ENCODE assay signal across 1 cellular context in the genomic region with DNA sequence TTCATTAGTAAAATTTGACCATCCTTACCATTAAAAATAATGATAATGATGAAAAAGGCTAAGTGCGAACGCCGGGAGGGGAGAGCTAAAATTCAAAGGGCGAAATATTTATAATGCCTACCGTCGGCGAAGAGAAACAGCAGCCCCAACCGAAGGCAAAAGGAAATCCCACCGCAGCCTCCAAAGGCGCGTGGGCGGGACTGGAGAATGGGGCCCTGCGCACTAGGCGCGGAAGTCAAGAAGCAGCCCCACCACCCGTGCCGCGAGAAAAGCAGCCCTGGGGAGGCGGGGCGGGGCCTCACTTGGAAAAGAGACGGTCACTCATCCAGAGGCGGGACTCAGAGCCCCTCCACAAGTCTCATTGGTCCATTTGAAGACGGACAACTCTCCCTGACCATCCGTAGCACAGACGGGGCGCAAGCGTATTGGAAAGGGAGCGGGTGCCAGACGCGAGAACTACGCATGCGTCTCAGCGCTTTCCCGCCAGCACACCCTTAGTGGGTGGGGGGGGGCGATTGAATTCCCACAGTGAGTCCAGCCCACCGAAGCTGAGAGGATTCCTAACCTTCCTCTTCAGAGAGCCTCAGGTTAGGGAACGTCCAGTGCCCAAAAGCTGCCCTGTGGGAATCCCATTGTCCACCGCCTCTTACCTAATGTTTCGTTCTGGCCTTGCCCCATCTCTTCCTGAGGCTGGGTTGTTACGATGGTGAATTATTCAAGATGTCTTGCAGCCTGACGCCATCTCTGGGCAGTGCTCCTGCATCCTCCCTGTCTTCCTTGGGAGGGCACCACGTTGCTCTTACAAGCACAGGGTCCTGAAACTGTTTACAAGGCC.
TF ChIP-seq lines count a peak whose summit lies in the region.

No MANE protein-coding gene starts in this region.

TF ChIP-seq in K562, 482 proteins besides CTCF, POLR2A, EP300 and RAD21 (continued from another document):
- TF ChIP-seq ZNF76 (CRISPR knock-in tag; IDR thresholded peaks at IDR 0.05; ENCODE audit: borderline replicate concordance) (peak; percentile 66; the same call in 1 of the 2 replicates), PML (IDR thresholded peaks at IDR 0.05; ENCODE audit: low read length) (peak; percentile 81), FOXK1 (CRISPR knock-in tag; IDR thresholded peaks at IDR 0.05; ENCODE audit: borderline replicate concordance) (no peak), TAF7 (tag; IDR thresholded peaks at IDR 0.05) (peak; percentile 85), NR3C1 (CRISPR knock-in tag; IDR thresholded peaks at IDR 0.05) (no peak), GTF2E2 (tag; IDR thresholded peaks at IDR 0.05) (peak; percentile 97), KHSRP (IDR thresholded peaks at IDR 0.05) (no peak; the same call in 1 of the 2 replicates), SNRNP70 (optimal IDR thresholded peaks at IDR 0.05; ENCODE audit: low read depth, low read length) (no peak), NFIC (IDR thresholded peaks at IDR 0.05) (no peak; the same call in 1 of the 2 replicates), ZFP36 (IDR thresholded peaks at IDR 0.05; ENCODE audit: low read depth, low read length, partially characterized antibody) (no peak), ESRRA (IDR thresholded peaks at IDR 0.05; ENCODE audit: borderline replicate concordance, low read depth) (no peak), ZNF165 (CRISPR knock-in tag; IDR thresholded peaks at IDR 0.05; ENCODE audit: borderline replicate concordance) (no peak), PYGO2 (tag; IDR thresholded peaks at IDR 0.05) (no peak), BRD9 (IDR thresholded peaks at IDR 0.05; ENCODE audit: low read depth, partially characterized antibody) (peak; percentile 53), MAZ (CRISPR knock-in tag; conservative IDR thresholded peaks at IDR 0.05 in 1 of 2, IDR thresholded peaks at IDR 0.05 in 1 of 2) (peak; percentile 35 to 84; a peak in 2 of 4 replicates), LEF1 (IDR thresholded peaks at IDR 0.05) (peak; percentile 56; the same call in 1 of the 2 replicates), CBX3 (IDR thresholded peaks at IDR 0.05; ENCODE audit: borderline replicate concordance in 1 of 2, low read length in 2 of 2) (no peak), FOXK2 (conservative IDR thresholded peaks at IDR 0.05 in 1 of 2, IDR thresholded peaks at IDR 0.05 in 1 of 2; ENCODE audit: low read depth in 2 of 2) (peak; percentile 6 to 16; a peak in 1 of 4 replicates), MEIS2 (IDR thresholded peaks at IDR 0.05; ENCODE audit: partially characterized antibody) (peak; percentile 92), MYC (IDR thresholded peaks at IDR 0.05; ENCODE audit: low read depth, low read length) (peak; percentile 86), MYC (CRISPR knock-in tag; IDR thresholded peaks at IDR 0.05; ENCODE audit: borderline replicate concordance, low read depth) (no peak), ZNF124 (CRISPR knock-in tag; IDR thresholded peaks at IDR 0.05) (no peak), CREB1 (IDR thresholded peaks at IDR 0.05) (no peak), CREB1 (CRISPR knock-in tag; IDR thresholded peaks at IDR 0.05) (no peak), FOXP1 (CRISPR knock-in tag; IDR thresholded peaks at IDR 0.05) (peak; percentile 3; the same call in 1 of the 2 replicates), ELF1 (tag; IDR thresholded peaks at IDR 0.05) (peak; percentile 48; the same call in 1 of the 2 replicates), HDAC2 (IDR thresholded peaks at IDR 0.05) (0 out of 2 replicates have a peak, but pooled peaks have one; percentile 11), TEAD4 (IDR thresholded peaks at IDR 0.05; ENCODE audit: low read length) (0 out of 2 replicates have a peak, but pooled peaks have one; percentile 4), TEAD4 (CRISPR knock-in tag; IDR thresholded peaks at IDR 0.05; ENCODE audit: borderline replicate concordance) (no peak), ZNF232 (CRISPR knock-in tag; IDR thresholded peaks at IDR 0.05) (peak; percentile 37; the same call in 1 of the 2 replicates), GTF2F1 (IDR thresholded peaks at IDR 0.05; ENCODE audit: low read depth, low read length) (peak; percentile 70; the same call in 1 of the 2 replicates), TBP (optimal IDR thresholded peaks at IDR 0.05; ENCODE audit: low read depth, low read length) (peak; percentile 86), SP1 (CRISPR knock-in tag; IDR thresholded peaks at IDR 0.05) (peak; percentile 72; the same call in 1 of the 2 replicates), ZNF764 (CRISPR knock-in tag; IDR thresholded peaks at IDR 0.05; ENCODE audit: low read depth) (no peak), E2F3 (CRISPR knock-in tag; IDR thresholded peaks at IDR 0.05) (peak; percentile 97), CHD2 (IDR thresholded peaks at IDR 0.05; ENCODE audit: low read depth, low read length) (peak; percentile 83), HOXB6 (CRISPR knock-in tag; IDR thresholded peaks at IDR 0.05; ENCODE audit: borderline replicate concordance) (no peak), ZNF551 (CRISPR knock-in tag; IDR thresholded peaks at IDR 0.05) (0 out of 2 replicates have a peak, but pooled peaks have one; percentile 29), POLR2H (tag; IDR thresholded peaks at IDR 0.05; ENCODE audit: low read depth) (peak; percentile 92), ZBTB7A (IDR thresholded peaks at IDR 0.05; ENCODE audit: borderline replicate concordance, control insufficient read depth, low read depth, low read length) (peak; percentile 63; the same call in 1 of the 2 replicates), POLR2AphosphoS5 (IDR thresholded peaks at IDR 0.05; ENCODE audit: control insufficient read depth, insufficient read depth, low read depth, low read length) (peak; percentile 74), DMBX1 (CRISPR knock-in tag; IDR thresholded peaks at IDR 0.05; ENCODE audit: borderline replicate concordance) (no peak)
- TF ChIP-seq, protein P1, sequence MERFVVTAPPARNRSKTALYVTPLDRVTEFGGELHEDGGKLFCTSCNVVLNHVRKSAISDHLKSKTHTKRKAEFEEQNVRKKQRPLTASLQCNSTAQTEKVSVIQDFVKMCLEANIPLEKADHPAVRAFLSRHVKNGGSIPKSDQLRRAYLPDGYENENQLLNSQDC (CRISPR knock-in tag; IDR thresholded peaks at IDR 0.05): peak; percentile 21; the same call in 1 of the 2 replicates
- TF ChIP-seq, protein P2, sequence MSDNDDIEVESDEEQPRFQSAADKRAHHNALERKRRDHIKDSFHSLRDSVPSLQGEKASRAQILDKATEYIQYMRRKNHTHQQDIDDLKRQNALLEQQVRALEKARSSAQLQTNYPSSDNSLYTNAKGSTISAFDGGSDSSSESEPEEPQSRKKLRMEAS (CRISPR knock-in tag; IDR thresholded peaks at IDR 0.05): peak; percentile 38
- TF ChIP-seq, protein P3, sequence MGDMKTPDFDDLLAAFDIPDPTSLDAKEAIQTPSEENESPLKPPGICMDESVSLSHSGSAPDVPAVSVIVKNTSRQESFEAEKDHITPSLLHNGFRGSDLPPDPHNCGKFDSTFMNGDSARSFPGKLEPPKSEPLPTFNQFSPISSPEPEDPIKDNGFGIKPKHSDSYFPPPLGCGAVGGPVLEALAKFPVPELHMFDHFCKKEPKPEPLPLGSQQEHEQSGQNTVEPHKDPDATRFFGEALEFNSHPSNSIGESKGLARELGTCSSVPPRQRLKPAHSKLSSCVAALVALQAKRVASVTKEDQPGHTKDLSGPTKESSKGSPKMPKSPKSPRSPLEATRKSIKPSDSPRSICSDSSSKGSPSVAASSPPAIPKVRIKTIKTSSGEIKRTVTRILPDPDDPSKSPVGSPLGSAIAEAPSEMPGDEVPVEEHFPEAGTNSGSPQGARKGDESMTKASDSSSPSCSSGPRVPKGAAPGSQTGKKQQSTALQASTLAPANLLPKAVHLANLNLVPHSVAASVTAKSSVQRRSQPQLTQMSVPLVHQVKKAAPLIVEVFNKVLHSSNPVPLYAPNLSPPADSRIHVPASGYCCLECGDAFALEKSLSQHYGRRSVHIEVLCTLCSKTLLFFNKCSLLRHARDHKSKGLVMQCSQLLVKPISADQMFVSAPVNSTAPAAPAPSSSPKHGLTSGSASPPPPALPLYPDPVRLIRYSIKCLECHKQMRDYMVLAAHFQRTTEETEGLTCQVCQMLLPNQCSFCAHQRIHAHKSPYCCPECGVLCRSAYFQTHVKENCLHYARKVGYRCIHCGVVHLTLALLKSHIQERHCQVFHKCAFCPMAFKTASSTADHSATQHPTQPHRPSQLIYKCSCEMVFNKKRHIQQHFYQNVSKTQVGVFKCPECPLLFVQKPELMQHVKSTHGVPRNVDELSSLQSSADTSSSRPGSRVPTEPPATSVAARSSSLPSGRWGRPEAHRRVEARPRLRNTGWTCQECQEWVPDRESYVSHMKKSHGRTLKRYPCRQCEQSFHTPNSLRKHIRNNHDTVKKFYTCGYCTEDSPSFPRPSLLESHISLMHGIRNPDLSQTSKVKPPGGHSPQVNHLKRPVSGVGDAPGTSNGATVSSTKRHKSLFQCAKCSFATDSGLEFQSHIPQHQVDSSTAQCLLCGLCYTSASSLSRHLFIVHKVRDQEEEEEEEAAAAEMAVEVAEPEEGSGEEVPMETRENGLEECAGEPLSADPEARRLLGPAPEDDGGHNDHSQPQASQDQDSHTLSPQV (IDR thresholded peaks at IDR 0.05): 0 out of 2 replicates have a peak, but pooled peaks have one; percentile 18
- TF ChIP-seq, protein P4, sequence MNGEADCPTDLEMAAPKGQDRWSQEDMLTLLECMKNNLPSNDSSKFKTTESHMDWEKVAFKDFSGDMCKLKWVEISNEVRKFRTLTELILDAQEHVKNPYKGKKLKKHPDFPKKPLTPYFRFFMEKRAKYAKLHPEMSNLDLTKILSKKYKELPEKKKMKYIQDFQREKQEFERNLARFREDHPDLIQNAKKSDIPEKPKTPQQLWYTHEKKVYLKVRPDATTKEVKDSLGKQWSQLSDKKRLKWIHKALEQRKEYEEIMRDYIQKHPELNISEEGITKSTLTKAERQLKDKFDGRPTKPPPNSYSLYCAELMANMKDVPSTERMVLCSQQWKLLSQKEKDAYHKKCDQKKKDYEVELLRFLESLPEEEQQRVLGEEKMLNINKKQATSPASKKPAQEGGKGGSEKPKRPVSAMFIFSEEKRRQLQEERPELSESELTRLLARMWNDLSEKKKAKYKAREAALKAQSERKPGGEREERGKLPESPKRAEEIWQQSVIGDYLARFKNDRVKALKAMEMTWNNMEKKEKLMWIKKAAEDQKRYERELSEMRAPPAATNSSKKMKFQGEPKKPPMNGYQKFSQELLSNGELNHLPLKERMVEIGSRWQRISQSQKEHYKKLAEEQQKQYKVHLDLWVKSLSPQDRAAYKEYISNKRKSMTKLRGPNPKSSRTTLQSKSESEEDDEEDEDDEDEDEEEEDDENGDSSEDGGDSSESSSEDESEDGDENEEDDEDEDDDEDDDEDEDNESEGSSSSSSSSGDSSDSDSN (IDR thresholded peaks at IDR 0.05; ENCODE audit: borderline replicate concordance in 1 of 2, low read depth in 2 of 2, low read length in 2 of 2): 0 out of 4 replicates have a peak, but pooled peaks of 1 of the 2 experiments have one; percentile 49
